ENCODE assay signal across 9 cellular contexts in genomic region chr1:21323091-21323490, GRCh38. TPM values are rescaled to one million over a fixed set of nuclear protein-coding genes. Genes with fewer than 3 reads are reported as not detected.
DNase-seq lines count a peak whose midpoint lies in the region; ATAC-seq and TF ChIP-seq lines count a peak whose summit lies in the region.
"Had no signal": no experiment of that assay in that cellular context is flagged by ENCODE, and none has a peak within 500 bp of the region (broad histone marks: within the 10 kb centered on the region; RNA-seq: fewer than 3 reads in every experiment).

No MANE protein-coding gene starts in this region.

- peak; percentile 59 for DNase-seq in left ventricle myocardium superior
- DNase-seq in stimulated activated effector memory CD8-positive, alpha-beta T cell treated with anti-CD3 and anti-CD28 coated beads, Interleukin-12 subunit alpha, Interleukin-12 subunit beta, amount 100 ng/mL, for 72 hours (ENCODE audit: low spot score in 2 of 2): no peak
- no peak for DNase-seq in posterior vena cava (ENCODE audit: low spot score)
- DNase-seq in hypothalamus (lab: John Stamatoyannopoulos, UW): no peak
- no peak for DNase-seq in GM19238 (ENCODE audit: insufficient read length, low spot score)
- DNase-seq in HK-2 (ENCODE audit: unreplicated experiment): no peak
- DNase-seq: NCI-H1694 treated with DMSO at 0.1 percent for 48 hours had no signal

- ATAC-seq in activated T-helper 17 cell treated with anti-CD3 and anti-CD28 coated beads, Interleukin-2, amount 50 U/mL, for 72 hours (replicated peaks): no peak
- no peak for ATAC-seq in left ventricle myocardium superior
- ATAC-seq in stimulated activated effector memory CD8-positive, alpha-beta T cell treated with anti-CD3 and anti-CD28 coated beads, Interleukin-12 subunit alpha, Interleukin-12 subunit beta, amount 100 ng/mL, for 72 hours: no peak

- CTCF ChIA-PET in HEK293 (lab: Yijun Ruan, JAX): interaction anchor here (1.0 to 7.4 kb wide), 4 partner anchors 13 to 68 kb away, joined by 3 to 79 read pairs (median 25); no protein-coding TSS in a partner anchor

- H3K27ac ChIP-seq in HEK293 (ENCODE audit: extremely low read depth, low read depth, low read length): no peak overlapping the region; the same call in 1 of the 2 replicates

- no peaks in the 10 kb centered on the region for H3K36me3 ChIP-seq in HEK293 (ENCODE audit: control insufficient read depth in 2 of 2, insufficient read depth in 1 of 2, low read length in 2 of 2)

- intact Hi-C loops in left ventricle myocardium superior (cut with micrococcal nuclease): no loop called here
- intact Hi-C loops in posterior vena cava (cut with DNase I): no loop called here

- no peaks in the 10 kb centered on the region for H3K9me3 ChIP-seq in HEK293 (ENCODE audit: control insufficient read depth, insufficient read depth, low read depth, low read length)

- peak overlapping the region; percentile 58 for H3K27ac Mint-ChIP-seq in activated T-helper 17 cell treated with anti-CD3 and anti-CD28 coated beads, Interleukin-2, amount 50 U/mL, for 72 hours
- H3K27ac Mint-ChIP-seq in stimulated activated effector memory CD8-positive, alpha-beta T cell treated with anti-CD3 and anti-CD28 coated beads, Interleukin-12 subunit alpha, Interleukin-12 subunit beta, amount 100 ng/mL, for 72 hours: peak overlapping the region; percentile 89

- peak overlapping the region; percentile 83 for H3K4me3 Mint-ChIP-seq in activated T-helper 17 cell treated with anti-CD3 and anti-CD28 coated beads, Interleukin-2, amount 50 U/mL, for 72 hours
- no peak overlapping the region for H3K4me3 Mint-ChIP-seq in stimulated activated effector memory CD8-positive, alpha-beta T cell treated with anti-CD3 and anti-CD28 coated beads, Interleukin-12 subunit alpha, Interleukin-12 subunit beta, amount 100 ng/mL, for 72 hours

- no peak for TF ChIP-seq CTCF in HEK293 (tag by site-specific recombination; IDR thresholded peaks at IDR 0.05)

- peaks cover 78% of the 10 kb centered on the region for H3K36me3 Mint-ChIP-seq in activated T-helper 17 cell treated with anti-CD3 and anti-CD28 coated beads, Interleukin-2, amount 50 U/mL, for 72 hours (ENCODE audit: low read depth)
- H3K36me3 Mint-ChIP-seq in stimulated activated effector memory CD8-positive, alpha-beta T cell treated with anti-CD3 and anti-CD28 coated beads, Interleukin-12 subunit alpha, Interleukin-12 subunit beta, amount 100 ng/mL, for 72 hours: peaks cover 19% of the 10 kb centered on the region

- peaks cover 45% of the 10 kb centered on the region for H3K4me1 Mint-ChIP-seq in activated T-helper 17 cell treated with anti-CD3 and anti-CD28 coated beads, Interleukin-2, amount 50 U/mL, for 72 hours
- peaks cover 70% of the 10 kb centered on the region for H3K4me1 Mint-ChIP-seq in stimulated activated effector memory CD8-positive, alpha-beta T cell treated with anti-CD3 and anti-CD28 coated beads, Interleukin-12 subunit alpha, Interleukin-12 subunit beta, amount 100 ng/mL, for 72 hours

- H3K4me1 ChIP-seq in HEK293 (ENCODE audit: control insufficient read depth, insufficient read depth, low read length): peaks cover 34% of the 10 kb centered on the region

- H3K27me3 Mint-ChIP-seq in activated T-helper 17 cell treated with anti-CD3 and anti-CD28 coated beads, Interleukin-2, amount 50 U/mL, for 72 hours: no peaks in the 10 kb centered on the region

- no peak overlapping the region for H3K4me3 ChIP-seq in HEK293 (ENCODE audit: low read depth, low read length)

- POLR2A ChIA-PET in HEK293 (lab: Yijun Ruan, JAX): interaction anchor here (1.1 to 2.0 kb wide), 2 partner anchors 16 to 30 kb away, joined by 3 to 4 read pairs; no protein-coding TSS in a partner anchor

- H3K9me3 Mint-ChIP-seq in activated T-helper 17 cell treated with anti-CD3 and anti-CD28 coated beads, Interleukin-2, amount 50 U/mL, for 72 hours: no peaks in the 10 kb centered on the region
- no peaks in the 10 kb centered on the region for H3K9me3 Mint-ChIP-seq in stimulated activated effector memory CD8-positive, alpha-beta T cell treated with anti-CD3 and anti-CD28 coated beads, Interleukin-12 subunit alpha, Interleukin-12 subunit beta, amount 100 ng/mL, for 72 hours

TF ChIP-seq in HEK293, 187 proteins besides CTCF, POLR2A, EP300 and RAD21:
- 0 out of 2 replicates have a peak, but pooled peaks have one; percentile 31 for TF ChIP-seq ZFHX2 (tag by site-specific recombination; conservative IDR thresholded peaks at IDR 0.05)
- TF ChIP-seq ZNF24 (tag by site-specific recombination; IDR thresholded peaks at IDR 0.05): peak; percentile 52; the same call in 1 of the 2 replicates
- no peak for TF ChIP-seq ZNF37A (tag by site-specific recombination; IDR thresholded peaks at IDR 0.05)
- no peak for TF ChIP-seq SCRT2 (tag by site-specific recombination; IDR thresholded peaks at IDR 0.05)
- TF ChIP-seq ZSCAN5A (tag by site-specific recombination; IDR thresholded peaks at IDR 0.05): no peak
- peak; percentile 26; the same call in 1 of the 2 replicates for TF ChIP-seq WT1 (tag by site-specific recombination; IDR thresholded peaks at IDR 0.05)
- peak; percentile 77 for TF ChIP-seq ZNF600 (tag by site-specific recombination; IDR thresholded peaks at IDR 0.05)
- no peak for TF ChIP-seq ZNF341 (tag by site-specific recombination; IDR thresholded peaks at IDR 0.05; ENCODE audit: low read depth)

RNA-seq across cellular contexts. Expression of gene ECE1, which starts 32.8 kb away (rescaled TPM):
- 100 to 1,000 TPM in 1 of 2 donors, 10 to 100 TPM in 1; 75.4 to 219 TPM for total RNA-seq in activated T-helper 17 cell treated with anti-CD3 and anti-CD28 coated beads, Interleukin-2, amount 50 U/mL, for 72 hours
- total RNA-seq in left ventricle myocardium superior: 43.3 TPM
- 100 to 1,000 TPM; 108 to 120 TPM for total RNA-seq in posterior vena cava
